11 cellular contexts compared by ENCODE assay signal in genomic region chr10:97335995-97336394, GRCh38. TPM values are rescaled to one million over a fixed set of nuclear protein-coding genes. Genes with fewer than 3 reads are reported as not detected.
DNase-seq lines count a peak whose midpoint lies in the region; ATAC-seq and TF ChIP-seq lines count a peak whose summit lies in the region.
"Had no signal": no experiment of that assay in that cellular context is flagged by ENCODE, and none has a peak within 500 bp of the region (broad histone marks: within the 10 kb centered on the region; RNA-seq: fewer than 3 reads in every experiment).

No MANE protein-coding gene starts in this region.

- no peak for ATAC-seq in GM18498 (IDR thresholded peaks at IDR 0.05; ENCODE audit: unreplicated experiment)

- peak overlapping the region; percentile 70; the same call in 1 of the 2 replicates for H3K9ac ChIP-seq in iPS-20b (ENCODE audit: low read depth, low read length)

- no peak for TF ChIP-seq POLR2A in suprapubic skin (IDR thresholded peaks at IDR 0.05)

- H3K4me1 ChIP-seq in iPS-20b (ENCODE audit: insufficient read depth, low read length): peaks cover 32% of the 10 kb centered on the region; the same call in 1 of the 2 replicates
- H3K4me1 ChIP-seq in suprapubic skin: peaks cover 55% of the 10 kb centered on the region

- POLR2A ChIA-PET in activated CD4-positive, alpha-beta memory T cell treated with anti-CD3 and anti-CD28 coated beads, Interleukin-2, amount 10 ng/mL, durations not matched to agents 7 days and 5 days (lab: Charles Lee): no interaction called here

- H3K36me3 ChIP-seq in iPS-20b (ENCODE audit: insufficient read depth, low read depth, low read length): peaks cover 10% of the 10 kb centered on the region; the same call in 1 of the 2 replicates
- H3K36me3 ChIP-seq in suprapubic skin: no peaks in the 10 kb centered on the region
- H3K36me3 ChIP-seq: esophagus muscularis mucosa had no signal

- peak overlapping the region; percentile 47 for H3K27ac Mint-ChIP-seq in activated T-cell treated with anti-CD3 and anti-CD28 coated beads, Interleukin-2, amount 50 U/mL, for 24 hours
- H3K27ac Mint-ChIP-seq in activated CD4-positive, alpha-beta memory T cell treated with anti-CD3 and anti-CD28 coated beads, Interleukin-2, amount 10 ng/mL, durations not matched to agents 7 days and 5 days: no peak overlapping the region

- CTCF ChIA-PET in activated CD4-positive, alpha-beta memory T cell treated with anti-CD3 and anti-CD28 coated beads, Interleukin-2, amount 10 ng/mL, durations not matched to agents 7 days and 5 days (lab: Charles Lee): no interaction called here

- WGBS in suprapubic skin: 25% methylated on average over 5 of the region's 5 CpGs

- H3K4me1 Mint-ChIP-seq in activated T-cell treated with anti-CD3 and anti-CD28 coated beads, Interleukin-2, amount 50 U/mL, for 24 hours (ENCODE audit: low read depth): peaks cover 37% of the 10 kb centered on the region
- peaks cover 30% of the 10 kb centered on the region for H3K4me1 Mint-ChIP-seq in activated CD4-positive, alpha-beta memory T cell treated with anti-CD3 and anti-CD28 coated beads, Interleukin-2, amount 10 ng/mL, durations not matched to agents 7 days and 5 days

- peak overlapping the region; percentile 80 for H3K4me3 Mint-ChIP-seq in activated T-cell treated with anti-CD3 and anti-CD28 coated beads, Interleukin-2, amount 50 U/mL, for 24 hours
- peak overlapping the region; percentile 53 for H3K4me3 Mint-ChIP-seq in activated CD4-positive, alpha-beta memory T cell treated with anti-CD3 and anti-CD28 coated beads, Interleukin-2, amount 10 ng/mL, durations not matched to agents 7 days and 5 days

- H3K9me3 ChIP-seq in iPS-20b (ENCODE audit: insufficient read depth, low read depth, low read length): no peaks in the 10 kb centered on the region
- no peaks in the 10 kb centered on the region for H3K9me3 ChIP-seq in suprapubic skin
- H3K9me3 ChIP-seq: esophagus muscularis mucosa had no signal

- no peak for TF ChIP-seq CTCF in suprapubic skin (IDR thresholded peaks at IDR 0.05)

- no peaks in the 10 kb centered on the region for H3K9me3 Mint-ChIP-seq in activated T-cell treated with anti-CD3 and anti-CD28 coated beads, Interleukin-2, amount 50 U/mL, for 24 hours
- H3K9me3 Mint-ChIP-seq in activated CD4-positive, alpha-beta memory T cell treated with anti-CD3 and anti-CD28 coated beads, Interleukin-2, amount 10 ng/mL, durations not matched to agents 7 days and 5 days: no peaks in the 10 kb centered on the region

- H3K36me3 Mint-ChIP-seq in activated T-cell treated with anti-CD3 and anti-CD28 coated beads, Interleukin-2, amount 50 U/mL, for 24 hours (ENCODE audit: low read depth): peaks cover 19% of the 10 kb centered on the region
- peaks cover 16% of the 10 kb centered on the region for H3K36me3 Mint-ChIP-seq in activated CD4-positive, alpha-beta memory T cell treated with anti-CD3 and anti-CD28 coated beads, Interleukin-2, amount 10 ng/mL, durations not matched to agents 7 days and 5 days (ENCODE audit: low read depth)

- TF ChIP-seq EP300 in suprapubic skin (IDR thresholded peaks at IDR 0.05): no peak

- H3K4me3 ChIP-seq in iPS-20b (ENCODE audit: low read length): peak overlapping the region; percentile 62
- peak overlapping the region; percentile 90 for H3K4me3 ChIP-seq in suprapubic skin

- H3K27ac ChIP-seq in iPS-20b (ENCODE audit: low read length) (no peak overlapping the region), suprapubic skin (peak overlapping the region; percentile 98)

- H3K27me3 ChIP-seq in iPS-20b (ENCODE audit: insufficient read depth, low read length): peaks cover 21% of the 10 kb centered on the region; the same call in 1 of the 2 replicates
- H3K27me3 ChIP-seq in suprapubic skin: no peaks in the 10 kb centered on the region
- H3K27me3 ChIP-seq: esophagus muscularis mucosa had no signal

- DNase-seq in activated T-cell treated with anti-CD3 and anti-CD28 coated beads, Interleukin-2, amount 50 U/mL, for 24 hours: no peak
- DNase-seq in activated T-cell treated with anti-CD3 and anti-CD28 coated beads for 4 hours (no peak), suprapubic skin (ENCODE audit: low spot score in 2 of 2) (no peak), NCI-H2107 (lab: John Stamatoyannopoulos, UW) (no peak), kidney tubule cell (ENCODE audit: low spot score) (no peak)
- DNase-seq in activated CD4-positive, alpha-beta memory T cell treated with anti-CD3 and anti-CD28 coated beads, Interleukin-2, amount 10 ng/mL, durations not matched to agents 7 days and 5 days: no peak
- DNase-seq: EL, NCI-H1105 had no signal

- no peaks in the 10 kb centered on the region for H3K27me3 Mint-ChIP-seq in activated T-cell treated with anti-CD3 and anti-CD28 coated beads, Interleukin-2, amount 50 U/mL, for 24 hours
- peaks cover 23% of the 10 kb centered on the region for H3K27me3 Mint-ChIP-seq in activated CD4-positive, alpha-beta memory T cell treated with anti-CD3 and anti-CD28 coated beads, Interleukin-2, amount 10 ng/mL, durations not matched to agents 7 days and 5 days

RNA-seq across cellular contexts. Expression of gene FRAT2, which starts 1.5 kb away (rescaled TPM):
- total RNA-seq in activated CD4-positive, alpha-beta memory T cell treated with anti-CD3 and anti-CD28 coated beads, Interleukin-2, amount 10 ng/mL, durations not matched to agents 7 days and 5 days: 10 to 100 TPM; 11.1 to 11.5 TPM
- total RNA-seq in suprapubic skin: 10 to 100 TPM; 30.9 to 58.0 (median 38.4) TPM

RNA-seq across cellular contexts. Expression of gene FRAT1, which starts 16.9 kb away (rescaled TPM):
- total RNA-seq in activated CD4-positive, alpha-beta memory T cell treated with anti-CD3 and anti-CD28 coated beads, Interleukin-2, amount 10 ng/mL, durations not matched to agents 7 days and 5 days: 1 to 10 TPM; 6.9 to 7.6 TPM
- total RNA-seq in suprapubic skin: 1 to 10 TPM; 5.2 to 8.4 (median 7.2) TPM

RNA-seq across cellular contexts. Expression of gene ARHGAP19, which starts 43.6 kb away (rescaled TPM):
- total RNA-seq in activated CD4-positive, alpha-beta memory T cell treated with anti-CD3 and anti-CD28 coated beads, Interleukin-2, amount 10 ng/mL, durations not matched to agents 7 days and 5 days: 10 to 100 TPM; 47.0 to 54.4 TPM
- total RNA-seq in suprapubic skin: 10 to 100 TPM in 3 of 4 donors, 1 to 10 TPM in 1; 8.0 to 12.8 (median 11.2) TPM
